Comparison of ENCODE assay signal across 18 cellular contexts in genomic region chr1:202229376-202229775, GRCh38. TPM values are rescaled to one million over a fixed set of nuclear protein-coding genes. Genes with fewer than 3 reads are reported as not detected.
"Had no signal": no experiment of that assay in that cellular context is flagged by ENCODE, and none has a peak within 500 bp of the region (broad histone marks: within the 10 kb centered on the region; RNA-seq: fewer than 3 reads in every experiment).

No MANE protein-coding gene starts in this region.

- ATAC-seq: gastrocnemius medialis had no signal

- H3K36me3 Mint-ChIP-seq: memory B cell had no signal

- DNase-seq: activated CD4-positive, alpha-beta T cell treated with anti-CD3 and anti-CD28 coated beads, Interleukin-2, amount 50 U/mL, for 1 hour; activated naive CD4-positive, alpha-beta T cell treated with anti-CD3 and anti-CD28 coated beads for 36 hours; activated T-cell treated with anti-CD3 and anti-CD28 coated beads for 4 hours; effector CD4-positive, alpha-beta T cell; gastrocnemius medialis; heart left ventricle; islet precursor cell; left ventricle myocardium inferior; nucleus accumbens; stimulated activated CD4-positive, alpha-beta T cell treated with anti-CD3 and anti-CD28 coated beads, Interleukin-4, amount 100 ng/mL, for 24 hours; stimulated activated naive CD8-positive, alpha-beta T cell treated with anti-CD3 and anti-CD28 coated beads, Interleukin-15, Interleukin-2, amounts not matched to agents 100 U/mL and 50 U/mL, for 24 hours; transverse colon had no signal

- H3K4me1 ChIP-seq: gastrocnemius medialis had no signal

- H3K27me3 Mint-ChIP-seq: activated T-helper 17 cell treated with anti-CD3 and anti-CD28 coated beads, Interleukin-2, amount 50 U/mL, for 72 hours; memory B cell had no signal

- H3K27ac ChIP-seq: gastrocnemius medialis, heart left ventricle, left ventricle myocardium inferior, transverse colon had no signal

- H3K36me3 ChIP-seq: gastrocnemius medialis, heart left ventricle, left ventricle myocardium inferior, right atrium auricular region, transverse colon had no signal

- H3K4me3 ChIP-seq: gastrocnemius medialis, heart left ventricle, left ventricle myocardium inferior, right atrium auricular region, skin epidermis, transverse colon had no signal

- H3K4me3 Mint-ChIP-seq: activated naive CD4-positive, alpha-beta T cell treated with anti-CD3 and anti-CD28 coated beads for 36 hours; activated T-helper 17 cell treated with anti-CD3 and anti-CD28 coated beads, Interleukin-2, amount 50 U/mL, for 72 hours; memory B cell; nephron had no signal

- H3K27ac Mint-ChIP-seq: activated naive CD4-positive, alpha-beta T cell treated with anti-CD3 and anti-CD28 coated beads for 36 hours; activated T-helper 17 cell treated with anti-CD3 and anti-CD28 coated beads, Interleukin-2, amount 50 U/mL, for 72 hours; memory B cell; nephron had no signal

- H3K9me3 ChIP-seq: gastrocnemius medialis, heart left ventricle, left ventricle myocardium inferior, right atrium auricular region, transverse colon had no signal

- H3K27me3 ChIP-seq: gastrocnemius medialis, right atrium auricular region, transverse colon had no signal

- H3K4me1 Mint-ChIP-seq: nephron had no signal

- H3K9me3 Mint-ChIP-seq: activated naive CD4-positive, alpha-beta T cell treated with anti-CD3 and anti-CD28 coated beads for 36 hours; activated T-helper 17 cell treated with anti-CD3 and anti-CD28 coated beads, Interleukin-2, amount 50 U/mL, for 72 hours; memory B cell; nephron had no signal

RNA-seq across cellular contexts. Expression of gene LGR6, which starts 35.8 kb away (rescaled TPM):
- total RNA-seq: endothelial cell of umbilical vein had no signal
- polyA plus RNA-seq: endothelial cell of umbilical vein had no signal
